In genomic region chr5:54887663-54888062, GRCh38 we compare ENCODE assay signal across 8 cellular contexts.
"Had no signal": no experiment of that assay in that cellular context is flagged by ENCODE, and none has a peak within 500 bp of the region (broad histone marks: within the 10 kb centered on the region; RNA-seq: fewer than 3 reads in every experiment).

No MANE protein-coding gene starts in this region.

- ATAC-seq: GM12878 had no signal

- H3K4me3 ChIP-seq: GM12878 had no signal

- DNase-seq: GDM1, GF-D8 had no signal

- FAIRE-seq: G401.6, GM12878, GM12891, GM12892, GM18507, GM19239 had no signal
